Comparison of ENCODE assay signal across 2 cellular contexts in genomic region chr3:135995766-135996165, GRCh38.
TF ChIP-seq lines count a peak whose summit lies in the region.

No MANE protein-coding gene starts in this region.

TF ChIP-seq in SK-N-SH treated with all-trans-retinoic acid at 6 μM for 48 hours, 23 proteins besides CTCF, POLR2A, EP300 and RAD21 (continued from another document):
- TF ChIP-seq CREB5 (CRISPR knock-in tag; IDR thresholded peaks at IDR 0.05; ENCODE audit: low read depth), result no peak
- TF ChIP-seq ISL1 (CRISPR knock-in tag; IDR thresholded peaks at IDR 0.05), result no peak
- TF ChIP-seq SNAI2 (CRISPR knock-in tag; IDR thresholded peaks at IDR 0.05), result no peak
- TF ChIP-seq CSRNP3 (CRISPR knock-in tag; IDR thresholded peaks at IDR 0.05), result no peak
- no peak for TF ChIP-seq ZNF70 (CRISPR knock-in tag; IDR thresholded peaks at IDR 0.05)
- TF ChIP-seq ZFP3 (CRISPR knock-in tag; IDR thresholded peaks at IDR 0.05), result no peak
TF ChIP-seq in SK-N-SH treated with all-trans-retinoic acid at 6 μM for 48 hours: peak in this region for 0.

TF ChIP-seq in SK-N-SH, 30 proteins besides CTCF, POLR2A, EP300 and RAD21 (continued from another document):
- TF ChIP-seq USF2 (IDR thresholded peaks at IDR 0.05; ENCODE audit: borderline replicate concordance, low read depth, low read length) (no peak), FOXJ3 (CRISPR knock-in tag; IDR thresholded peaks at IDR 0.05) (no peak), IRF3 (IDR thresholded peaks at IDR 0.05; ENCODE audit: low read depth, low read length) (no peak), ZBTB33 (IDR thresholded peaks at IDR 0.05; ENCODE audit: borderline replicate concordance, low read depth) (no peak), CHD2 (IDR thresholded peaks at IDR 0.05; ENCODE audit: low read length, partially characterized antibody) (no peak), ELF1 (IDR thresholded peaks at IDR 0.05) (no peak)
